Comparison of ENCODE assay signal across 2 cellular contexts in genomic region chr5:109689740-109690455, GRCh38.
TF ChIP-seq lines count a peak whose summit lies in the region.

MAN2A1 (plus strand) TSS chr5:109689927; CDS start chr5:109690418, 491 bp downstream.

TF ChIP-seq in GM12891, 5 proteins besides CTCF, POLR2A, EP300 and RAD21 (continued from another document):
- TF ChIP-seq PAX5 (IDR thresholded peaks at IDR 0.05; ENCODE audit: insufficient read depth, low read length, severe bottlenecking): no peak

TF ChIP-seq in GM12878, 131 proteins besides CTCF, POLR2A, EP300 and RAD21:
- TF ChIP-seq E2F8 (IDR thresholded peaks at IDR 0.05; ENCODE audit: low read depth, partially characterized antibody) (no peak), HDAC6 (IDR thresholded peaks at IDR 0.05; ENCODE audit: unreplicated experiment) (no peak), GATAD2B (conservative IDR thresholded peaks at IDR 0.05; ENCODE audit: low read depth) (peak; percentile 50; the same call in 1 of the 2 replicates), IKZF1 (conservative IDR thresholded peaks at IDR 0.05) (peak; percentile 17), MAX (IDR thresholded peaks at IDR 0.05; ENCODE audit: low read depth, low read length) (0 out of 2 replicates have a peak, but pooled peaks have one; percentile 28), E2F4 (IDR thresholded peaks at IDR 0.05; ENCODE audit: low read depth, low read length) (no peak), EGR1 (IDR thresholded peaks at IDR 0.05; ENCODE audit: borderline replicate concordance in 1 of 2, low read depth in 2 of 2, low read length in 2 of 2) (peak in 1 of 2 experiments; percentile 93; a peak in 2 of 3 replicates), SIN3A (IDR thresholded peaks at IDR 0.05; ENCODE audit: low read depth, low read length) (0 out of 2 replicates have a peak, but pooled peaks have one; percentile 27), POLR2AphosphoS2 (IDR thresholded peaks at IDR 0.05; ENCODE audit: low read depth, low read length) (0 out of 2 replicates have a peak, but pooled peaks have one; percentile 12), IKZF2 (IDR thresholded peaks at IDR 0.05) (peak in 1 of 2 experiments; percentile 10; a peak in 1 of 4 replicates), BMI1 (IDR thresholded peaks at IDR 0.05; ENCODE audit: borderline replicate concordance) (no peak), TCF3 (IDR thresholded peaks at IDR 0.05; ENCODE audit: borderline replicate concordance, insufficient read depth, low read depth, low read length) (0 out of 2 replicates have a peak, but pooled peaks have one; percentile 4)
